ENCODE assay signal across 13 cellular contexts in genomic region chr1:198649598-198650338, GRCh38. TPM values are rescaled to one million over a fixed set of nuclear protein-coding genes. Genes with fewer than 3 reads are reported as not detected.
DNase-seq lines count a peak whose midpoint lies in the region; ATAC-seq, FAIRE-seq and TF ChIP-seq lines count a peak whose summit lies in the region.
"Had no signal": no experiment of that assay in that cellular context is flagged by ENCODE, and none has a peak within 500 bp of the region (broad histone marks: within the 10 kb centered on the region; RNA-seq: fewer than 3 reads in every experiment).

No MANE protein-coding gene starts in this region.

- ATAC-seq in GM21825 (IDR thresholded peaks at IDR 0.05; ENCODE audit: unreplicated experiment), result peak; percentile 44
- ATAC-seq in left ventricle myocardium superior, result no peak
- no peak for ATAC-seq in HG03139 (IDR thresholded peaks at IDR 0.05; ENCODE audit: unreplicated experiment)

- peak overlapping the region; percentile 89 for H3K27ac ChIP-seq in effector memory CD4-positive, alpha-beta T cell (ENCODE audit: insufficient read depth, low read length, poor library complexity, severe bottlenecking)
- H3K27ac ChIP-seq: prostate gland, VCaP had no signal

- peaks cover 61% of the 10 kb centered on the region for H3K36me3 ChIP-seq in Loucy (ENCODE audit: insufficient read depth, low read length)
- no peaks in the 10 kb centered on the region for H3K36me3 ChIP-seq in effector memory CD4-positive, alpha-beta T cell (ENCODE audit: control insufficient read depth, insufficient read depth, low read length)
- H3K36me3 ChIP-seq: prostate gland had no signal

- TF ChIP-seq CTCF in Loucy (conservative IDR thresholded peaks at IDR 0.05; ENCODE audit: low read length), result no peak

- no peaks in the 10 kb centered on the region for H3K27me3 ChIP-seq in Loucy (ENCODE audit: insufficient read depth, low read length, poor library complexity, severe bottlenecking)
- no peaks in the 10 kb centered on the region for H3K27me3 ChIP-seq in effector memory CD4-positive, alpha-beta T cell (replicated peaks; ENCODE audit: control insufficient read depth, insufficient read depth, low read length, poor library complexity, severe bottlenecking)

- in situ Hi-C loops in KBM-7 (cut with MboI; ENCODE audit: low pct_unique_long_range_greater_than_20kb, low sequenced_read_pairs), result no loop called here

- H3K4me1 ChIP-seq in Loucy (ENCODE audit: insufficient read depth, low read length, poor library complexity, severe bottlenecking), result peaks cover 80% of the 10 kb centered on the region
- peaks cover 37% of the 10 kb centered on the region for H3K4me1 ChIP-seq in effector memory CD4-positive, alpha-beta T cell (ENCODE audit: control insufficient read depth, insufficient read depth, low read length, poor library complexity, severe bottlenecking)
- H3K4me1 ChIP-seq: prostate gland had no signal

- no peak overlapping the region for H2AFZ ChIP-seq in Loucy (ENCODE audit: low read length)

- intact Hi-C loops in left ventricle myocardium superior (cut with micrococcal nuclease), result no loop called here

- peaks cover 12% of the 10 kb centered on the region for H4K20me1 ChIP-seq in Loucy (ENCODE audit: insufficient read depth, low read length, poor library complexity, severe bottlenecking)

- H3K9me3 ChIP-seq in Loucy (ENCODE audit: insufficient read depth, low read depth, low read length), result no peaks in the 10 kb centered on the region
- H3K9me3 ChIP-seq in effector memory CD4-positive, alpha-beta T cell (ENCODE audit: control insufficient read depth, low read length), result no peaks in the 10 kb centered on the region
- H3K9me3 ChIP-seq: prostate gland had no signal

- H3F3A ChIP-seq in Loucy (ENCODE audit: low read depth), result peaks cover 12% of the 10 kb centered on the region; the same call in 1 of the 2 replicates

- peaks cover 100% of the 10 kb centered on the region for H3K79me2 ChIP-seq in Loucy (ENCODE audit: insufficient read depth, low read length)

- no peak for DNase-seq in GM18507 (ENCODE audit: extremely low spot score, insufficient read length, low read depth)
- no peak for DNase-seq in effector memory CD4-positive, alpha-beta T cell
- no peak for DNase-seq in left ventricle myocardium superior
- no peak for DNase-seq in medulla oblongata (ENCODE audit: extremely low spot score)
- no peak for DNase-seq in KBM-7
- DNase-seq: DMS 273 treated with DMSO at 0.1 percent for 48 hours, NCI-H1105 had no signal

- H3K9me2 ChIP-seq in Loucy (replicated peaks; ENCODE audit: low read depth, low read length), result no peaks in the 10 kb centered on the region

- peak overlapping the region; percentile 85 for H3K4me3 ChIP-seq in Loucy (ENCODE audit: low read length, poor library complexity, severe bottlenecking)
- peak overlapping the region; percentile 5 for H3K4me3 ChIP-seq in effector memory CD4-positive, alpha-beta T cell (ENCODE audit: insufficient read depth, low read depth, low read length, poor library complexity, severe bottlenecking)
- H3K4me3 ChIP-seq: prostate gland had no signal

- peak; percentile 71 for FAIRE-seq in GM18507 (lab: Jason Lieb, UNC)
- FAIRE-seq: islet of Langerhans had no signal

- H3K9ac ChIP-seq in Loucy (ENCODE audit: low read depth, low read length, poor library complexity, severe bottlenecking), result peak overlapping the region; percentile 97

- peak overlapping the region; percentile 95 for H3K4me2 ChIP-seq in Loucy (ENCODE audit: low read depth, low read length, poor library complexity, severe bottlenecking)

RNA-seq across cellular contexts. Expression of gene PTPRC, which starts 10.9 kb away (rescaled TPM):
- 6.9 TPM for total RNA-seq in left ventricle myocardium superior
